1 cellular context compared by ENCODE assay signal in the genomic region with DNA sequence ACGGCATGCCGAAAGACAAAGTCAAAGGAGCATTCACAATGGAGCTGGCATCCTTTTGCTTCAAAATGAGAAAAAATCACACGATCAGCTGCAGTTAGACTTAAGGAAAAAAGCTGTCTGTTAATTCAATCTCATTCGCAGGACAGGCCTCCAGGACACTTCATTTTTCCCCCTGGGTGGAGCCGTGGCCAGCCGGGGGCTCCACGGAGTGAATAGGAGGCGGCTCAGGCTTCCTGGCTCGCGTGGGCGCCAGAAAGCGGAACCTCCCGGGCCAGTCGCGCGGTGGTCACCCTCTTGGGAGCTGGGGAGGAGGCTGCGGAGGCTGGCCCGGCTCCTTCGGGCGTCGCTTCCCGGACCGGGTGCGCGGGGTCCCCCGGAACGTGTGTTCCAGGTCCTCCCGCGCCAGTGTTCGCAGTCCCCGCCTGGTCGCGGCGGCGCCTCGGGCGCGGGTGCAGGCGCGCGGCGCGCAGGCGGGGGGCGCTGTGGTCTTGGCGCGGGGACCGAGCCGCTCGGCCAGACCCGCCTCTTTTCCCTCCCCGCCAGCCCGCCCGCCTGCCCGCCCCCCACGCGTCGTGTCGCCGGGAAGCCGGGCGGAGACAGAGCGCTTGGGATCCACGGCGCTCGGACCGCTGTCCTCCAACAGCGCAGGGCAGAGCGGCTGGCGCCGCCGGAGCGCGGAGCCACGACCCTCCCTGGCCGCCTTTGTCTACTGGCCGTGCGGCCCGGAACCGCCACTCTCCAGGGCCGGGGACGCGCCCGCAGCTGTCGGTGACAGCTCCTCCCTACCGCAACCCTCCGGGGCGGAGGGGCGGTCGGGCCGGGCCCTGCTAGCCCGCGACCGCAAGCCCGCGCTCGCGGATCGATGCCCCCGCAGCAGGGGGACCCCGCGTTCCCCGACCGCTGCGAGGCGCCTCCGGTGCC.
TF ChIP-seq lines count a peak whose summit lies in the region.

A gene (plus strand): TSS at position 599 of the 921 bp plus-strand sequence. CDS start 264 bp downstream, at position 863.

TF ChIP-seq in HepG2, 621 proteins besides CTCF, POLR2A, EP300 and RAD21 (continued from another document and continues in another):
- TF ChIP-seq, protein P1, sequence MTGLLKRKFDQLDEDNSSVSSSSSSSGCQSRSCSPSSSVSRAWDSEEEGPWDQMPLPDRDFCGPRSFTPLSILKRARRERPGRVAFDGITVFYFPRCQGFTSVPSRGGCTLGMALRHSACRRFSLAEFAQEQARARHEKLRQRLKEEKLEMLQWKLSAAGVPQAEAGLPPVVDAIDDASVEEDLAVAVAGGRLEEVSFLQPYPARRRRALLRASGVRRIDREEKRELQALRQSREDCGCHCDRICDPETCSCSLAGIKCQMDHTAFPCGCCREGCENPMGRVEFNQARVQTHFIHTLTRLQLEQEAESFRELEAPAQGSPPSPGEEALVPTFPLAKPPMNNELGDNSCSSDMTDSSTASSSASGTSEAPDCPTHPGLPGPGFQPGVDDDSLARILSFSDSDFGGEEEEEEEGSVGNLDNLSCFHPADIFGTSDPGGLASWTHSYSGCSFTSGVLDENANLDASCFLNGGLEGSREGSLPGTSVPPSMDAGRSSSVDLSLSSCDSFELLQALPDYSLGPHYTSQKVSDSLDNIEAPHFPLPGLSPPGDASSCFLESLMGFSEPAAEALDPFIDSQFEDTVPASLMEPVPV (CRISPR knock-in tag; IDR thresholded peaks at IDR 0.05) = no peak
- TF ChIP-seq MLLT10 (CRISPR knock-in tag; IDR thresholded peaks at IDR 0.05) (no peak), ZBTB7A (CRISPR knock-in tag; IDR thresholded peaks at IDR 0.05) (peak; percentile 42; the same call in 1 of the 2 replicates), ELF3 (CRISPR knock-in tag; IDR thresholded peaks at IDR 0.05) (peak; percentile 50; the same call in 1 of the 2 replicates), CHCHD3 (CRISPR knock-in tag; IDR thresholded peaks at IDR 0.05) (no peak), KDM6A (CRISPR knock-in tag; IDR thresholded peaks at IDR 0.05; ENCODE audit: low read depth) (no peak), CAMTA2 (CRISPR knock-in tag; IDR thresholded peaks at IDR 0.05; ENCODE audit: borderline replicate concordance) (no peak), ZNF337 (CRISPR knock-in tag; IDR thresholded peaks at IDR 0.05; ENCODE audit: borderline replicate concordance, low read depth) (no peak), GTF3A (CRISPR knock-in tag; conservative IDR thresholded peaks at IDR 0.05) (no peak), NONO (IDR thresholded peaks at IDR 0.05) (no peak), NONO (CRISPR knock-in tag; conservative IDR thresholded peaks at IDR 0.05) (0 out of 2 replicates have a peak, but pooled peaks have one; percentile 49), POLR2AphosphoS5 (IDR thresholded peaks at IDR 0.05; ENCODE audit: low read depth, low read length) (0 out of 2 replicates have a peak, but pooled peaks have one; percentile 41), TBL1XR1 (IDR thresholded peaks at IDR 0.05; ENCODE audit: borderline replicate concordance, low read length, partially characterized antibody) (no peak), PLRG1 (conservative IDR thresholded peaks at IDR 0.05) (no peak), ZNF652 (CRISPR knock-in tag; IDR thresholded peaks at IDR 0.05; ENCODE audit: borderline replicate concordance, low read depth) (no peak), RFX1 (IDR thresholded peaks at IDR 0.05) (no peak), DNMT1 (CRISPR knock-in tag; IDR thresholded peaks at IDR 0.05) (no peak), ZNF331 (CRISPR knock-in tag; IDR thresholded peaks at IDR 0.05) (peak; percentile 40; the same call in 1 of the 2 replicates), CENPX (CRISPR knock-in tag; IDR thresholded peaks at IDR 0.05) (no peak), NR2F2 (IDR thresholded peaks at IDR 0.05; ENCODE audit: borderline replicate concordance, low read depth) (no peak), MYNN (CRISPR knock-in tag; IDR thresholded peaks at IDR 0.05; ENCODE audit: low read depth) (no peak), ZNF207 (IDR thresholded peaks at IDR 0.05; ENCODE audit: borderline replicate concordance) (no peak), KDM3A (CRISPR knock-in tag; IDR thresholded peaks at IDR 0.05; ENCODE audit: low read depth) (no peak), FOXM1 (CRISPR knock-in tag; IDR thresholded peaks at IDR 0.05) (no peak), ZKSCAN1 (IDR thresholded peaks at IDR 0.05; ENCODE audit: low read length) (no peak), TP53 (CRISPR knock-in tag; conservative IDR thresholded peaks at IDR 0.05) (no peak), ZNF547 (CRISPR knock-in tag; IDR thresholded peaks at IDR 0.05) (no peak)
- TF ChIP-seq, protein P2, sequence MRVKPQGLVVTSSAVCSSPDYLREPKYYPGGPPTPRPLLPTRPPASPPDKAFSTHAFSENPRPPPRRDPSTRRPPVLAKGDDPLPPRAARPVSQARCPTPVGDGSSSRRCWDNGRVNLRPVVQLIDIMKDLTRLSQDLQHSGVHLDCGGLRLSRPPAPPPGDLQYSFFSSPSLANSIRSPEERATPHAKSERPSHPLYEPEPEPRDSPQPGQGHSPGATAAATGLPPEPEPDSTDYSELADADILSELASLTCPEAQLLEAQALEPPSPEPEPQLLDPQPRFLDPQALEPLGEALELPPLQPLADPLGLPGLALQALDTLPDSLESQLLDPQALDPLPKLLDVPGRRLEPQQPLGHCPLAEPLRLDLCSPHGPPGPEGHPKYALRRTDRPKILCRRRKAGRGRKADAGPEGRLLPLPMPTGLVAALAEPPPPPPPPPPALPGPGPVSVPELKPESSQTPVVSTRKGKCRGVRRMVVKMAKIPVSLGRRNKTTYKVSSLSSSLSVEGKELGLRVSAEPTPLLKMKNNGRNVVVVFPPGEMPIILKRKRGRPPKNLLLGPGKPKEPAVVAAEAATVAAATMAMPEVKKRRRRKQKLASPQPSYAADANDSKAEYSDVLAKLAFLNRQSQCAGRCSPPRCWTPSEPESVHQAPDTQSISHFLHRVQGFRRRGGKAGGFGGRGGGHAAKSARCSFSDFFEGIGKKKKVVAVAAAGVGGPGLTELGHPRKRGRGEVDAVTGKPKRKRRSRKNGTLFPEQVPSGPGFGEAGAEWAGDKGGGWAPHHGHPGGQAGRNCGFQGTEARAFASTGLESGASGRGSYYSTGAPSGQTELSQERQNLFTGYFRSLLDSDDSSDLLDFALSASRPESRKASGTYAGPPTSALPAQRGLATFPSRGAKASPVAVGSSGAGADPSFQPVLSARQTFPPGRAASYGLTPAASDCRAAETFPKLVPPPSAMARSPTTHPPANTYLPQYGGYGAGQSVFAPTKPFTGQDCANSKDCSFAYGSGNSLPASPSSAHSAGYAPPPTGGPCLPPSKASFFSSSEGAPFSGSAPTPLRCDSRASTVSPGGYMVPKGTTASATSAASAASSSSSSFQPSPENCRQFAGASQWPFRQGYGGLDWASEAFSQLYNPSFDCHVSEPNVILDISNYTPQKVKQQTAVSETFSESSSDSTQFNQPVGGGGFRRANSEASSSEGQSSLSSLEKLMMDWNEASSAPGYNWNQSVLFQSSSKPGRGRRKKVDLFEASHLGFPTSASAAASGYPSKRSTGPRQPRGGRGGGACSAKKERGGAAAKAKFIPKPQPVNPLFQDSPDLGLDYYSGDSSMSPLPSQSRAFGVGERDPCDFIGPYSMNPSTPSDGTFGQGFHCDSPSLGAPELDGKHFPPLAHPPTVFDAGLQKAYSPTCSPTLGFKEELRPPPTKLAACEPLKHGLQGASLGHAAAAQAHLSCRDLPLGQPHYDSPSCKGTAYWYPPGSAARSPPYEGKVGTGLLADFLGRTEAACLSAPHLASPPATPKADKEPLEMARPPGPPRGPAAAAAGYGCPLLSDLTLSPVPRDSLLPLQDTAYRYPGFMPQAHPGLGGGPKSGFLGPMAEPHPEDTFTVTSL (CRISPR knock-in tag; IDR thresholded peaks at IDR 0.05; ENCODE audit: borderline replicate concordance) = no peak
- TF ChIP-seq, protein P3, sequence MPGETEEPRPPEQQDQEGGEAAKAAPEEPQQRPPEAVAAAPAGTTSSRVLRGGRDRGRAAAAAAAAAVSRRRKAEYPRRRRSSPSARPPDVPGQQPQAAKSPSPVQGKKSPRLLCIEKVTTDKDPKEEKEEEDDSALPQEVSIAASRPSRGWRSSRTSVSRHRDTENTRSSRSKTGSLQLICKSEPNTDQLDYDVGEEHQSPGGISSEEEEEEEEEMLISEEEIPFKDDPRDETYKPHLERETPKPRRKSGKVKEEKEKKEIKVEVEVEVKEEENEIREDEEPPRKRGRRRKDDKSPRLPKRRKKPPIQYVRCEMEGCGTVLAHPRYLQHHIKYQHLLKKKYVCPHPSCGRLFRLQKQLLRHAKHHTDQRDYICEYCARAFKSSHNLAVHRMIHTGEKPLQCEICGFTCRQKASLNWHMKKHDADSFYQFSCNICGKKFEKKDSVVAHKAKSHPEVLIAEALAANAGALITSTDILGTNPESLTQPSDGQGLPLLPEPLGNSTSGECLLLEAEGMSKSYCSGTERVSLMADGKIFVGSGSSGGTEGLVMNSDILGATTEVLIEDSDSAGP (CRISPR knock-in tag; IDR thresholded peaks at IDR 0.05; ENCODE audit: borderline replicate concordance) = peak; percentile 38
- TF ChIP-seq, protein P4, sequence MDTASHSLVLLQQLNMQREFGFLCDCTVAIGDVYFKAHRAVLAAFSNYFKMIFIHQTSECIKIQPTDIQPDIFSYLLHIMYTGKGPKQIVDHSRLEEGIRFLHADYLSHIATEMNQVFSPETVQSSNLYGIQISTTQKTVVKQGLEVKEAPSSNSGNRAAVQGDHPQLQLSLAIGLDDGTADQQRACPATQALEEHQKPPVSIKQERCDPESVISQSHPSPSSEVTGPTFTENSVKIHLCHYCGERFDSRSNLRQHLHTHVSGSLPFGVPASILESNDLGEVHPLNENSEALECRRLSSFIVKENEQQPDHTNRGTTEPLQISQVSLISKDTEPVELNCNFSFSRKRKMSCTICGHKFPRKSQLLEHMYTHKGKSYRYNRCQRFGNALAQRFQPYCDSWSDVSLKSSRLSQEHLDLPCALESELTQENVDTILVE (CRISPR knock-in tag; IDR thresholded peaks at IDR 0.05) = no peak
- TF ChIP-seq, protein P5, sequence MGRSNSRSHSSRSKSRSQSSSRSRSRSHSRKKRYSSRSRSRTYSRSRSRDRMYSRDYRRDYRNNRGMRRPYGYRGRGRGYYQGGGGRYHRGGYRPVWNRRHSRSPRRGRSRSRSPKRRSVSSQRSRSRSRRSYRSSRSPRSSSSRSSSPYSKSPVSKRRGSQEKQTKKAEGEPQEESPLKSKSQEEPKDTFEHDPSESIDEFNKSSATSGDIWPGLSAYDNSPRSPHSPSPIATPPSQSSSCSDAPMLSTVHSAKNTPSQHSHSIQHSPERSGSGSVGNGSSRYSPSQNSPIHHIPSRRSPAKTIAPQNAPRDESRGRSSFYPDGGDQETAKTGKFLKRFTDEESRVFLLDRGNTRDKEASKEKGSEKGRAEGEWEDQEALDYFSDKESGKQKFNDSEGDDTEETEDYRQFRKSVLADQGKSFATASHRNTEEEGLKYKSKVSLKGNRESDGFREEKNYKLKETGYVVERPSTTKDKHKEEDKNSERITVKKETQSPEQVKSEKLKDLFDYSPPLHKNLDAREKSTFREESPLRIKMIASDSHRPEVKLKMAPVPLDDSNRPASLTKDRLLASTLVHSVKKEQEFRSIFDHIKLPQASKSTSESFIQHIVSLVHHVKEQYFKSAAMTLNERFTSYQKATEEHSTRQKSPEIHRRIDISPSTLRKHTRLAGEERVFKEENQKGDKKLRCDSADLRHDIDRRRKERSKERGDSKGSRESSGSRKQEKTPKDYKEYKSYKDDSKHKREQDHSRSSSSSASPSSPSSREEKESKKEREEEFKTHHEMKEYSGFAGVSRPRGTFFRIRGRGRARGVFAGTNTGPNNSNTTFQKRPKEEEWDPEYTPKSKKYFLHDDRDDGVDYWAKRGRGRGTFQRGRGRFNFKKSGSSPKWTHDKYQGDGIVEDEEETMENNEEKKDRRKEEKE (IDR thresholded peaks at IDR 0.05) = no peak
- TF ChIP-seq, protein P6, sequence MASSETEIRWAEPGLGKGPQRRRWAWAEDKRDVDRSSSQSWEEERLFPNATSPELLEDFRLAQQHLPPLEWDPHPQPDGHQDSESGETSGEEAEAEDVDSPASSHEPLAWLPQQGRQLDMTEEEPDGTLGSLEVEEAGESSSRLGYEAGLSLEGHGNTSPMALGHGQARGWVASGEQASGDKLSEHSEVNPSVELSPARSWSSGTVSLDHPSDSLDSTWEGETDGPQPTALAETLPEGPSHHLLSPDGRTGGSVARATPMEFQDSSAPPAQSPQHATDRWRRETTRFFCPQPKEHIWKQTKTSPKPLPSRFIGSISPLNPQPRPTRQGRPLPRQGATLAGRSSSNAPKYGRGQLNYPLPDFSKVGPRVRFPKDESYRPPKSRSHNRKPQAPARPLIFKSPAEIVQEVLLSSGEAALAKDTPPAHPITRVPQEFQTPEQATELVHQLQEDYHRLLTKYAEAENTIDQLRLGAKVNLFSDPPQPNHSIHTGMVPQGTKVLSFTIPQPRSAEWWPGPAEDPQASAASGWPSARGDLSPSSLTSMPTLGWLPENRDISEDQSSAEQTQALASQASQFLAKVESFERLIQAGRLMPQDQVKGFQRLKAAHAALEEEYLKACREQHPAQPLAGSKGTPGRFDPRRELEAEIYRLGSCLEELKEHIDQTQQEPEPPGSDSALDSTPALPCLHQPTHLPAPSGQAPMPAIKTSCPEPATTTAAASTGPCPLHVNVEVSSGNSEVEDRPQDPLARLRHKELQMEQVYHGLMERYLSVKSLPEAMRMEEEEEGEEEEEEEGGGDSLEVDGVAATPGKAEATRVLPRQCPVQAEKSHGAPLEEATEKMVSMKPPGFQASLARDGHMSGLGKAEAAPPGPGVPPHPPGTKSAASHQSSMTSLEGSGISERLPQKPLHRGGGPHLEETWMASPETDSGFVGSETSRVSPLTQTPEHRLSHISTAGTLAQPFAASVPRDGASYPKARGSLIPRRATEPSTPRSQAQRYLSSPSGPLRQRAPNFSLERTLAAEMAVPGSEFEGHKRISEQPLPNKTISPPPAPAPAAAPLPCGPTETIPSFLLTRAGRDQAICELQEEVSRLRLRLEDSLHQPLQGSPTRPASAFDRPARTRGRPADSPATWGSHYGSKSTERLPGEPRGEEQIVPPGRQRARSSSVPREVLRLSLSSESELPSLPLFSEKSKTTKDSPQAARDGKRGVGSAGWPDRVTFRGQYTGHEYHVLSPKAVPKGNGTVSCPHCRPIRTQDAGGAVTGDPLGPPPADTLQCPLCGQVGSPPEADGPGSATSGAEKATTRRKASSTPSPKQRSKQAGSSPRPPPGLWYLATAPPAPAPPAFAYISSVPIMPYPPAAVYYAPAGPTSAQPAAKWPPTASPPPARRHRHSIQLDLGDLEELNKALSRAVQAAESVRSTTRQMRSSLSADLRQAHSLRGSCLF (CRISPR knock-in tag; IDR thresholded peaks at IDR 0.05; ENCODE audit: borderline replicate concordance) = no peak
- TF ChIP-seq, protein P7, sequence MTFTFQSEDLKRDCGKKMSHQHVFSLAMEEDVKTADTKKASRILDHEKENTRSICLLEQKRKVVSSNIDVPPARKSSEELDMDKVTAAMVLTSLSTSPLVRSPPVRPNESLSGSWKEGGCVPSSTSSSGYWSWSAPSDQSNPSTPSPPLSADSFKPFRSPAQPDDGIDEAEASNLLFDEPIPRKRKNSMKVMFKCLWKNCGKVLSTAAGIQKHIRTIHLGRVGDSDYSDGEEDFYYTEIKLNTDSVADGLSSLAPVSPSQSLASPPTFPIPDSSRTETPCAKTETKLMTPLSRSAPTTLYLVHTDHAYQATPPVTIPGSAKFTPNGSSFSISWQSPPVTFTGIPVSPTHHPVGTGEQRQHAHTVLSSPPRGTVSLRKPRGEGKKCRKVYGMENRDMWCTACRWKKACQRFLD (CRISPR knock-in tag; IDR thresholded peaks at IDR 0.05; ENCODE audit: borderline replicate concordance) = no peak
- TF ChIP-seq, protein P8, sequence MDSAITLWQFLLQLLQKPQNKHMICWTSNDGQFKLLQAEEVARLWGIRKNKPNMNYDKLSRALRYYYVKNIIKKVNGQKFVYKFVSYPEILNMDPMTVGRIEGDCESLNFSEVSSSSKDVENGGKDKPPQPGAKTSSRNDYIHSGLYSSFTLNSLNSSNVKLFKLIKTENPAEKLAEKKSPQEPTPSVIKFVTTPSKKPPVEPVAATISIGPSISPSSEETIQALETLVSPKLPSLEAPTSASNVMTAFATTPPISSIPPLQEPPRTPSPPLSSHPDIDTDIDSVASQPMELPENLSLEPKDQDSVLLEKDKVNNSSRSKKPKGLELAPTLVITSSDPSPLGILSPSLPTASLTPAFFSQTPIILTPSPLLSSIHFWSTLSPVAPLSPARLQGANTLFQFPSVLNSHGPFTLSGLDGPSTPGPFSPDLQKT (CRISPR knock-in tag; IDR thresholded peaks at IDR 0.05; ENCODE audit: borderline replicate concordance) = peak; percentile 57; the same call in 1 of the 2 replicates
